Comparison of ENCODE assay signal across 28 cellular contexts in genomic region chr3:116388867-116389385, GRCh38. TPM values are rescaled to one million over a fixed set of nuclear protein-coding genes. Genes with fewer than 3 reads are reported as not detected.
DNase-seq lines count a peak whose midpoint lies in the region; ATAC-seq and TF ChIP-seq lines count a peak whose summit lies in the region.
"Had no signal": no experiment of that assay in that cellular context is flagged by ENCODE, and none has a peak within 500 bp of the region (broad histone marks: within the 10 kb centered on the region; RNA-seq: fewer than 3 reads in every experiment).

No MANE protein-coding gene starts in this region.

- no peak overlapping the region; the same call in 2 of the 3 replicates for H3K4me3 Mint-ChIP-seq in GM23338
- H3K4me3 Mint-ChIP-seq in WTC11: peak overlapping the region; percentile 13; the same call in 1 of the 2 replicates
- H3K4me3 Mint-ChIP-seq in stimulated activated effector memory CD8-positive, alpha-beta T cell treated with anti-CD3 and anti-CD28 coated beads, Interleukin-12 subunit alpha, Interleukin-12 subunit beta, amount 100 ng/mL, for 72 hours: no peak overlapping the region
- no peak overlapping the region for H3K4me3 Mint-ChIP-seq in activated CD8-positive, alpha-beta memory T cell treated with anti-CD3 and anti-CD28 coated beads, Interleukin-2, amount 10 ng/mL, durations not matched to agents 7 days and 5 days
- H3K4me3 Mint-ChIP-seq: activated CD4-positive, alpha-beta T cell treated with anti-CD3 and anti-CD28 coated beads, Interleukin-2, amount 10 ng/mL, durations not matched to agents 24 days and 14 days; natural killer cell treated with Interleukin-12 subunit alpha and Interleukin-12 subunit beta and Interleukin-15 and Interleukin-18, amount 100 ng/mL, for 72 hours had no signal

- H4K20me1 ChIP-seq in GM23338 (replicated peaks; ENCODE audit: insufficient read depth): no peaks in the 10 kb centered on the region
- H4K20me1 ChIP-seq: BLaER1 treated with 17β-estradiol and CSF1 and Interleukin-3, amounts not matched to agents 10 nM and 100 nM had no signal

- H3K36me3 Mint-ChIP-seq in GM23338 (ENCODE audit: low read depth) (peaks cover 9% of the 10 kb centered on the region), WTC11 (no peaks in the 10 kb centered on the region; the same call in 1 of the 2 replicates)
- no peaks in the 10 kb centered on the region for H3K36me3 Mint-ChIP-seq in stimulated activated effector memory CD8-positive, alpha-beta T cell treated with anti-CD3 and anti-CD28 coated beads, Interleukin-12 subunit alpha, Interleukin-12 subunit beta, amount 100 ng/mL, for 72 hours
- no peaks in the 10 kb centered on the region for H3K36me3 Mint-ChIP-seq in activated CD8-positive, alpha-beta memory T cell treated with anti-CD3 and anti-CD28 coated beads, Interleukin-2, amount 10 ng/mL, durations not matched to agents 7 days and 5 days
- H3K36me3 Mint-ChIP-seq: natural killer cell treated with Interleukin-12 subunit alpha and Interleukin-12 subunit beta and Interleukin-15 and Interleukin-18, amount 100 ng/mL, for 72 hours had no signal

- DNase-seq in GM23338 (ENCODE audit: low spot score): peak; percentile 28
- DNase-seq in NCI-H2081 treated with DMSO at 0.1 percent for 48 hours (lab: John Stamatoyannopoulos, UW): peak; percentile 43
- no peak for DNase-seq in WTC11 (ENCODE audit: low spot score)
- DNase-seq in stimulated activated effector memory CD8-positive, alpha-beta T cell treated with anti-CD3 and anti-CD28 coated beads, Interleukin-12 subunit alpha, Interleukin-12 subunit beta, amount 100 ng/mL, for 72 hours (ENCODE audit: low spot score in 2 of 2): no peak
- DNase-seq in activated CD4-positive, CD25-positive, alpha-beta regulatory T cell (lab: John Stamatoyannopoulos, UW): no peak
- DNase-seq in activated CD8-positive, alpha-beta memory T cell treated with anti-CD3 and anti-CD28 coated beads, Interleukin-2, amount 10 ng/mL, durations not matched to agents 7 days and 5 days: no peak
- DNase-seq in SHP77 (lab: John Stamatoyannopoulos, UW): no peak
- DNase-seq: activated CD4-positive, alpha-beta T cell treated with anti-CD3 and anti-CD28 coated beads, Interleukin-2, amount 10 ng/mL, durations not matched to agents 24 days and 14 days; activated T-cell treated with anti-CD3 and anti-CD28 coated beads, Interleukin-2, amount 50 U/mL, for 48 hours; body of pancreas; DMS79 treated with DMSO at 0.1 percent for 48 hours; KG1; kidney glomerular epithelial cell; lower lobe of right lung; MG63; mucosa of descending colon; NCI-H1417 treated with DMSO at 0.1 percent for 48 hours; pancreas; PC-9; Right ventricle myocardium superior; stimulated activated CD4-positive, alpha-beta T cell treated with anti-CD3 and anti-CD28 coated beads, Interleukin-2, amount 100 ng/mL, for 24 hours; trophoblast cell had no signal

- no peaks in the 10 kb centered on the region for H3K79me2 ChIP-seq in GM23338 (replicated peaks; ENCODE audit: insufficient read depth)

- no peak overlapping the region for H3K4me3 ChIP-seq in GM23338
- no peak overlapping the region for H3K4me3 ChIP-seq in iPS-20b (ENCODE audit: low read length)
- H3K4me3 ChIP-seq: adrenal gland; BLaER1 treated with 17β-estradiol and CSF1 and Interleukin-3, amounts not matched to agents 10 nM and 100 nM; body of pancreas; lower lobe of right lung; MG63; mucosa of descending colon; pancreas; PC-9 had no signal

- H3F3A ChIP-seq in GM23338 (replicated peaks; ENCODE audit: low read depth): no peaks in the 10 kb centered on the region; the same call in 1 of the 2 replicates

- H3K9ac ChIP-seq in iPS-20b (ENCODE audit: low read depth, low read length): peak overlapping the region; percentile 9; the same call in 1 of the 2 replicates
- H3K9ac ChIP-seq: BLaER1 treated with 17β-estradiol and CSF1 and Interleukin-3, amounts not matched to agents 10 nM and 100 nM had no signal

- POLR2A ChIA-PET in WTC11 (lab: Charles Lee): no interaction called here

- H3K4me1 Mint-ChIP-seq in GM23338: peaks cover 27% of the 10 kb centered on the region
- H3K4me1 Mint-ChIP-seq in WTC11: peaks cover 33% of the 10 kb centered on the region
- H3K4me1 Mint-ChIP-seq in stimulated activated effector memory CD8-positive, alpha-beta T cell treated with anti-CD3 and anti-CD28 coated beads, Interleukin-12 subunit alpha, Interleukin-12 subunit beta, amount 100 ng/mL, for 72 hours: no peaks in the 10 kb centered on the region
- H3K4me1 Mint-ChIP-seq in activated CD8-positive, alpha-beta memory T cell treated with anti-CD3 and anti-CD28 coated beads, Interleukin-2, amount 10 ng/mL, durations not matched to agents 7 days and 5 days: no peaks in the 10 kb centered on the region
- H3K4me1 Mint-ChIP-seq: activated CD4-positive, alpha-beta T cell treated with anti-CD3 and anti-CD28 coated beads, Interleukin-2, amount 10 ng/mL, durations not matched to agents 24 days and 14 days had no signal

- H3K27me3 Mint-ChIP-seq in GM23338 (ENCODE audit: insufficient read depth, low read depth, poor library complexity): no peaks in the 10 kb centered on the region
- H3K27me3 Mint-ChIP-seq in WTC11 (ENCODE audit: low read depth): no peaks in the 10 kb centered on the region
- H3K27me3 Mint-ChIP-seq in activated CD8-positive, alpha-beta memory T cell treated with anti-CD3 and anti-CD28 coated beads, Interleukin-2, amount 10 ng/mL, durations not matched to agents 7 days and 5 days: no peaks in the 10 kb centered on the region
- H3K27me3 Mint-ChIP-seq: activated CD4-positive, alpha-beta T cell treated with anti-CD3 and anti-CD28 coated beads, Interleukin-2, amount 10 ng/mL, durations not matched to agents 24 days and 14 days; natural killer cell treated with Interleukin-12 subunit alpha and Interleukin-12 subunit beta and Interleukin-15 and Interleukin-18, amount 100 ng/mL, for 72 hours had no signal

- no peaks in the 10 kb centered on the region for H3K9me3 ChIP-seq in iPS-20b (ENCODE audit: insufficient read depth, low read depth, low read length)
- H3K9me3 ChIP-seq: adrenal gland, body of pancreas, lower lobe of right lung, MG63, mucosa of descending colon, pancreas had no signal

- H3K27ac Mint-ChIP-seq in GM23338 (peak overlapping the region; percentile 38; the same call in 1 of the 2 replicates), WTC11 (peak overlapping the region; percentile 71)
- no peak overlapping the region for H3K27ac Mint-ChIP-seq in stimulated activated effector memory CD8-positive, alpha-beta T cell treated with anti-CD3 and anti-CD28 coated beads, Interleukin-12 subunit alpha, Interleukin-12 subunit beta, amount 100 ng/mL, for 72 hours
- no peak overlapping the region for H3K27ac Mint-ChIP-seq in activated CD8-positive, alpha-beta memory T cell treated with anti-CD3 and anti-CD28 coated beads, Interleukin-2, amount 10 ng/mL, durations not matched to agents 7 days and 5 days
- H3K27ac Mint-ChIP-seq: activated CD4-positive, alpha-beta T cell treated with anti-CD3 and anti-CD28 coated beads, Interleukin-2, amount 10 ng/mL, durations not matched to agents 24 days and 14 days; natural killer cell treated with Interleukin-12 subunit alpha and Interleukin-12 subunit beta and Interleukin-15 and Interleukin-18, amount 100 ng/mL, for 72 hours had no signal

- H2AFZ ChIP-seq in GM23338: no peak overlapping the region
- H2AFZ ChIP-seq: PC-9 had no signal

- H3K27me3 ChIP-seq in GM23338 (ENCODE audit: insufficient read depth) (no peaks in the 10 kb centered on the region), iPS-20b (ENCODE audit: insufficient read depth, low read length) (no peaks in the 10 kb centered on the region)
- H3K27me3 ChIP-seq: adrenal gland; BLaER1 treated with 17β-estradiol and CSF1 and Interleukin-3, amounts not matched to agents 10 nM and 100 nM; body of pancreas; pancreas had no signal

- peak overlapping the region; percentile 45 for H3K4me2 ChIP-seq in GM23338
- H3K4me2 ChIP-seq: BLaER1 treated with 17β-estradiol and CSF1 and Interleukin-3, amounts not matched to agents 10 nM and 100 nM; PC-9 had no signal

- peak; percentile 36; the same call in 2 of the 3 replicates for ATAC-seq in GM23338
- peak; percentile 18 for ATAC-seq in WTC11
- ATAC-seq in stimulated activated effector memory CD8-positive, alpha-beta T cell treated with anti-CD3 and anti-CD28 coated beads, Interleukin-12 subunit alpha, Interleukin-12 subunit beta, amount 100 ng/mL, for 72 hours: no peak
- ATAC-seq in activated CD8-positive, alpha-beta memory T cell treated with anti-CD3 and anti-CD28 coated beads, Interleukin-2, amount 10 ng/mL, durations not matched to agents 7 days and 5 days: no peak
- ATAC-seq: body of pancreas; lower lobe of right lung; mucosa of descending colon; natural killer cell treated with Interleukin-12 subunit alpha and Interleukin-12 subunit beta and Interleukin-15 and Interleukin-18, amount 100 ng/mL, for 72 hours had no signal

- TF ChIP-seq CTCF in GM23338 (conservative IDR thresholded peaks at IDR 0.05; ENCODE audit: low read depth in 2 of 2) (no peak), WTC11 (IDR thresholded peaks at IDR 0.05) (no peak)

- CTCF ChIA-PET in WTC11 (lab: Charles Lee): no interaction called here
- CTCF ChIA-PET in activated CD8-positive, alpha-beta memory T cell treated with anti-CD3 and anti-CD28 coated beads, Interleukin-2, amount 10 ng/mL, durations not matched to agents 7 days and 5 days (lab: Charles Lee): no interaction called here

- H3K9me2 ChIP-seq in GM23338 (ENCODE audit: insufficient read depth): no peaks in the 10 kb centered on the region

- H3K36me3 ChIP-seq in GM23338 (ENCODE audit: insufficient read depth) (no peaks in the 10 kb centered on the region), iPS-20b (ENCODE audit: insufficient read depth, low read depth, low read length) (no peaks in the 10 kb centered on the region)
- H3K36me3 ChIP-seq: adrenal gland; BLaER1 treated with 17β-estradiol and CSF1 and Interleukin-3, amounts not matched to agents 10 nM and 100 nM; lower lobe of right lung; MG63; pancreas had no signal

- H3K4me1 ChIP-seq in GM23338 (ENCODE audit: insufficient read depth) (peaks cover 24% of the 10 kb centered on the region), iPS-20b (ENCODE audit: insufficient read depth, low read length) (peaks cover 26% of the 10 kb centered on the region)
- H3K4me1 ChIP-seq: BLaER1 treated with 17β-estradiol and CSF1 and Interleukin-3, amounts not matched to agents 10 nM and 100 nM; body of pancreas; lower lobe of right lung; pancreas had no signal

- H3K9me3 Mint-ChIP-seq in GM23338 (peaks cover 20% of the 10 kb centered on the region), WTC11 (0 out of 2 replicates have a peak, but pooled peaks cover 3% of the 10 kb centered on the region)
- peaks cover 12% of the 10 kb centered on the region for H3K9me3 Mint-ChIP-seq in stimulated activated effector memory CD8-positive, alpha-beta T cell treated with anti-CD3 and anti-CD28 coated beads, Interleukin-12 subunit alpha, Interleukin-12 subunit beta, amount 100 ng/mL, for 72 hours
- H3K9me3 Mint-ChIP-seq in activated CD8-positive, alpha-beta memory T cell treated with anti-CD3 and anti-CD28 coated beads, Interleukin-2, amount 10 ng/mL, durations not matched to agents 7 days and 5 days (ENCODE audit: low read depth): peaks cover 8% of the 10 kb centered on the region
- H3K9me3 Mint-ChIP-seq: activated CD4-positive, alpha-beta T cell treated with anti-CD3 and anti-CD28 coated beads, Interleukin-2, amount 10 ng/mL, durations not matched to agents 24 days and 14 days had no signal

- peak overlapping the region; percentile 48 for H3K27ac ChIP-seq in GM23338 (ENCODE audit: low read depth)
- peak overlapping the region; percentile 55 for H3K27ac ChIP-seq in iPS-20b (ENCODE audit: low read length)
- H3K27ac ChIP-seq: adrenal gland; BLaER1 treated with 17β-estradiol and CSF1 and Interleukin-3, amounts not matched to agents 10 nM and 100 nM; body of pancreas; lower lobe of right lung; pancreas; PC-9; VCaP had no signal

RNA-seq across cellular contexts. Expression of gene LSAMP, which starts 56.4 kb away (rescaled TPM):
- 1.6 and 2.0 TPM in 2 replicates for total RNA-seq in GM23338 (2014; rRNA removed; shearing (Covaris generic))
- 1.4 and 2.9 TPM in 2 replicates for polyA plus RNA-seq in GM23338 (2016; fragmentation: Nextera tagmentation; extraction: Ambion mirVana)
- 3.6 to 5.9 TPM (median 5.7 TPM) in 3 replicates for total RNA-seq in WTC11 (2021)
- total RNA-seq in activated CD8-positive, alpha-beta memory T cell treated with anti-CD3 and anti-CD28 coated beads, Interleukin-2, amount 10 ng/mL, durations not matched to agents 7 days and 5 days: not detected
- total RNA-seq: activated CD4-positive, alpha-beta T cell treated with anti-CD3 and anti-CD28 coated beads, Interleukin-2, amount 10 ng/mL, durations not matched to agents 24 days and 14 days; endothelial cell of umbilical vein; natural killer cell treated with Interleukin-12 subunit alpha and Interleukin-12 subunit beta and Interleukin-15 and Interleukin-18, amount 100 ng/mL, for 72 hours; PC-9 had no signal
- polyA plus RNA-seq: endothelial cell of umbilical vein had no signal

Comparison
In these comparisons a context has a peak if more than half of its experiments do, and no peak if none do; other contexts are left out.
1. ATAC-seq: peak in GM23338 (single experiment) and WTC11 (single experiment); none in stimulated activated effector memory CD8-positive, alpha-beta T cell treated with anti-CD3 and anti-CD28 coated beads, Interleukin-12 subunit alpha, Interleukin-12 subunit beta, amount 100 ng/mL, for 72 hours (single experiment) and activated CD8-positive, alpha-beta memory T cell treated with anti-CD3 and anti-CD28 coated beads, Interleukin-2, amount 10 ng/mL, durations not matched to agents 7 days and 5 days (single experiment).
2. DNase-seq: peak in GM23338 (single experiment) and NCI-H2081 treated with DMSO at 0.1 percent for 48 hours (single experiment); none in WTC11 (single experiment), stimulated activated effector memory CD8-positive, alpha-beta T cell treated with anti-CD3 and anti-CD28 coated beads, Interleukin-12 subunit alpha, Interleukin-12 subunit beta, amount 100 ng/mL, for 72 hours (0 of 2), activated CD4-positive, CD25-positive, alpha-beta regulatory T cell (0 of 4), activated CD8-positive, alpha-beta memory T cell treated with anti-CD3 and anti-CD28 coated beads, Interleukin-2, amount 10 ng/mL, durations not matched to agents 7 days and 5 days (single experiment) and SHP77 (0 of 2).
3. H3K27ac Mint-ChIP-seq: peak in GM23338 (single experiment) and WTC11 (single experiment); none in stimulated activated effector memory CD8-positive, alpha-beta T cell treated with anti-CD3 and anti-CD28 coated beads, Interleukin-12 subunit alpha, Interleukin-12 subunit beta, amount 100 ng/mL, for 72 hours (single experiment) and activated CD8-positive, alpha-beta memory T cell treated with anti-CD3 and anti-CD28 coated beads, Interleukin-2, amount 10 ng/mL, durations not matched to agents 7 days and 5 days (single experiment).